Comparison of ENCODE assay signal across 8 cellular contexts in genomic region chr13:44191504-44192171, GRCh38.
DNase-seq lines count a peak whose midpoint lies in the region; ATAC-seq and TF ChIP-seq lines count a peak whose summit lies in the region.

No MANE protein-coding gene starts in this region.

- no peaks in the 10 kb centered on the region for H3K9me3 Mint-ChIP-seq in activated naive CD8-positive, alpha-beta T cell treated with anti-CD3 and anti-CD28 coated beads, Interleukin-2, amount 50 U/mL, for 24 hours

- H3K27ac Mint-ChIP-seq in activated naive CD8-positive, alpha-beta T cell treated with anti-CD3 and anti-CD28 coated beads, Interleukin-2, amount 50 U/mL, for 24 hours = peak overlapping the region; percentile 15

- ATAC-seq in activated naive CD8-positive, alpha-beta T cell treated with anti-CD3 and anti-CD28 coated beads, Interleukin-2, amount 50 U/mL, for 24 hours = peak; percentile 63
- ATAC-seq in Right ventricle myocardium superior (ENCODE audit: poor library complexity) (peak; percentile 95), psoas muscle (peak; percentile 93 to 98 (median 97)), GM21360 (IDR thresholded peaks at IDR 0.05; ENCODE audit: unreplicated experiment) (no peak)

- TF ChIP-seq CTCF in psoas muscle (IDR thresholded peaks at IDR 0.05) = peak; percentile 84

- peak overlapping the region; percentile 56 for H3K27ac ChIP-seq in psoas muscle

- peaks cover 23% of the 10 kb centered on the region for H3K4me1 Mint-ChIP-seq in activated naive CD8-positive, alpha-beta T cell treated with anti-CD3 and anti-CD28 coated beads, Interleukin-2, amount 50 U/mL, for 24 hours

- H3K9me3 ChIP-seq in psoas muscle = no peaks in the 10 kb centered on the region

- peaks cover 8% of the 10 kb centered on the region for H3K4me1 ChIP-seq in psoas muscle

- WGBS in psoas muscle, 3 donors = 32 to 45% (median 35%) methylated on average over 15 of the region's 15 CpGs

- no peaks in the 10 kb centered on the region for H3K36me3 ChIP-seq in psoas muscle (ENCODE audit: insufficient read depth in 1 of 2, low read depth in 1 of 2)

- intact Hi-C loops in Right ventricle myocardium superior (cut with DNase I) = no loop called here
- intact Hi-C loops in psoas muscle (cut with DNase I) = loop anchor here in 1 of 2 donors (2.0 to 5.0 kb wide), 2 partner anchors 144 to 247 kb away; no protein-coding TSS in a partner anchor

- H3K4me3 Mint-ChIP-seq in activated naive CD8-positive, alpha-beta T cell treated with anti-CD3 and anti-CD28 coated beads, Interleukin-2, amount 50 U/mL, for 24 hours = no peak overlapping the region

- H3K27me3 ChIP-seq in psoas muscle (ENCODE audit: insufficient read depth in 3 of 3, low read length in 2 of 3) = no peaks in the 10 kb centered on the region

- H3K4me3 ChIP-seq in psoas muscle = peak overlapping the region; percentile 53

- H3K27me3 Mint-ChIP-seq in activated naive CD8-positive, alpha-beta T cell treated with anti-CD3 and anti-CD28 coated beads, Interleukin-2, amount 50 U/mL, for 24 hours = peaks cover 20% of the 10 kb centered on the region

- H3K36me3 Mint-ChIP-seq in activated naive CD8-positive, alpha-beta T cell treated with anti-CD3 and anti-CD28 coated beads, Interleukin-2, amount 50 U/mL, for 24 hours (ENCODE audit: low read depth) = no peaks in the 10 kb centered on the region

- DNase-seq in CMK (ENCODE audit: low read depth) = peak; percentile 17
- DNase-seq in HT1080 (ENCODE audit: low read depth) = peak; percentile 31
- peak; percentile 34 for DNase-seq in RPMI8226
- peak; percentile 21 for DNase-seq in activated naive CD8-positive, alpha-beta T cell treated with anti-CD3 and anti-CD28 coated beads, Interleukin-2, amount 50 U/mL, for 24 hours
- no peak for DNase-seq in Right ventricle myocardium superior
- DNase-seq in psoas muscle = peak in 1 of 2 donors; percentile 22
- DNase-seq in GOT3 (lab: John Stamatoyannopoulos, UW) = no peak

Comparison
In these comparisons a context has a peak if more than half of its experiments do, and no peak if none do; other contexts are left out.
1. DNase-seq: peak in CMK (single experiment), HT1080 (single experiment), RPMI8226 (single experiment) and activated naive CD8-positive, alpha-beta T cell treated with anti-CD3 and anti-CD28 coated beads, Interleukin-2, amount 50 U/mL, for 24 hours (single experiment); none in Right ventricle myocardium superior (single experiment) and GOT3 (single experiment).